Comparison of ENCODE assay signal across 2 cellular contexts in the genomic region with DNA sequence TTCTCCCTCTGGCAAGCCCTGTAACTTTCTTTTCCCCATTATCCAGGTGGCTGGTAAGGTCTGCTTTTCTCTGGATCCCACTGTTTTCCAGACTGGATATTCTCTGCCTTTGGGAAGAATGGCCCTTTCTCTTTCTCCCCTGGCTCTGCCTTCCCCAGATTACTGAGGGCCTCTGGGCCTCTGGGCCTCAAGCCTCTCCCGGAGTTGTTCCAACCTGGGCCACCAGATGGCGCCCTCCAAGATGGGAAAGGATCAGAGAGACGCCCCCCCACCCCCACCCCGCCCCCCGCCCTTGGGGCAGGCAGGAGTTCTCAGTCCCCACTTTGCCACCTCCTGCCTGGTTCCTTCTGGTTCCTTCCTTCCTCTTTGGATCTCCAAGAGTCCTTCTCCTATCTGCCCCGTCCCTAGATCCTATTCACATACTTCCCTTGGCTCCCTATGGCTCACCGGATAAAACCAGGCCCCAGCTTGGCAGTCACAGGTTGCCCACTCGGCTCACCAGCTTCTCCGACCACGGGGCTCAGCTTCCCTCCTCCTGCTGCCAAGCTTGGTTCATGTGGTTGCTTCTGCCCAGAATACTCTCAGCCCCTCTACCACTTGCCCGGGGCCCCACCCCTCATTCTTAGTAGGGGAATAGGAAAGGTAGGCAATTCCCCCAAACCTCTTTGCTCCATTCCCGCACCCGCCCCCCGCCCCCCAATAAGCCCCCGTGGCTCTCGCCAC.
TF ChIP-seq lines count a peak whose summit lies in the region.

No MANE protein-coding gene starts in this region.

TF ChIP-seq in GM12891, 5 proteins besides CTCF, POLR2A, EP300 and RAD21 (continued from another document):
- TF ChIP-seq POU2F2 (IDR thresholded peaks at IDR 0.05; ENCODE audit: low read depth, low read length) = no peak
- TF ChIP-seq PAX5 (IDR thresholded peaks at IDR 0.05; ENCODE audit: insufficient read depth, low read length, severe bottlenecking) = no peak

TF ChIP-seq in endothelial cell of umbilical vein, 7 proteins besides CTCF, POLR2A, EP300 and RAD21 (continued from another document):
- no peak for TF ChIP-seq MYC (IDR thresholded peaks at IDR 0.05; ENCODE audit: low read depth, low read length)
- no peak for TF ChIP-seq JUN (IDR thresholded peaks at IDR 0.05; ENCODE audit: borderline replicate concordance, insufficient read depth, insufficient read length, low read depth)
- TF ChIP-seq, protein P1, sequence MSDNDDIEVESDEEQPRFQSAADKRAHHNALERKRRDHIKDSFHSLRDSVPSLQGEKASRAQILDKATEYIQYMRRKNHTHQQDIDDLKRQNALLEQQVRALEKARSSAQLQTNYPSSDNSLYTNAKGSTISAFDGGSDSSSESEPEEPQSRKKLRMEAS (IDR thresholded peaks at IDR 0.05; ENCODE audit: insufficient read depth, insufficient read length) = no peak
- no peak for TF ChIP-seq EZH2 (IDR thresholded peaks at IDR 0.05; ENCODE audit: borderline replicate concordance, low read depth, low read length, severe bottlenecking)
- no peak for TF ChIP-seq POLR2AphosphoS5 (IDR thresholded peaks at IDR 0.05; ENCODE audit: insufficient read depth, low read depth, low read length)
TF ChIP-seq in endothelial cell of umbilical vein: peak in this region for 0.
